12 cellular contexts compared by ENCODE assay signal in the genomic region with DNA sequence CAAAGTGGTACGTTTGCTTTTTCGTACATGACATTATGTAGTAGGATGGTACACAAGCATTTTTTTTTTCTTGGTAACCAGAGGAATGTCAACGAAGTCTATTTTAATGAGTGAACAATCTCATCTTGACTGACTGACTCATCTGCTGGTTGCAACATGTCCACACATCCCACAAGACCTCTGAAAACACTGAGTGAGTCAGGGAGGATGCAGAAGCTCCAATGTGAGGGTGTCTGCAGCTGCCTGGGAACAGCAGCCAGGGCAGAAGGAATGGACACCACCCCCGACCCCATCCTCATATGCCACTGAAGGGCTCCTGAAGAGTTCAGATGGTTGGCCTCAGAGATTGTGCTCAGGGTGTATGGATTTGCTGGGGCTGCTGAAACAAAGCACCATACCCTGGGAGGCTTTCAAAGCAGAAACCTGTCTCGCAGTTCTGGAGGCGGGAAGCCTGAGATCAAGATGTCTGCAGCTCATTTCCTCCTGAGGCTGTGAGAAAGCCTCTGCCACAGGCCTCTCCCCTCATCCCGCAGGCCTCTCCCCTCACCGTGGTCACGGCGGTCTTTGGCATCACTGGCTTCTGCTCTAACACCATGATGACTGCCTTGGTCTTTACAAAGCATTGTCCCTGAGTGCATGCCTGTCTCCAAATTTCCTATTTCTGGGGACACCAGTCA.
DNase-seq lines count a peak whose midpoint lies in the region; ATAC-seq and TF ChIP-seq lines count a peak whose summit lies in the region.
"Had no signal": no experiment of that assay in that cellular context is flagged by ENCODE, and none has a peak within 500 bp of the region (broad histone marks: within the 10 kb centered on the region; RNA-seq: fewer than 3 reads in every experiment).

No MANE protein-coding gene starts in this region.

- DNase-seq in GM03348 (ENCODE audit: low spot score) (peak; percentile 82), PC-9 (peak; percentile 42 to 91), fibroblast of peridontal ligament (ENCODE audit: extremely low read depth) (peak; percentile 91), sciatic nerve (ENCODE audit: low spot score) (no peak), NCI-H2171 treated with DMSO at 0.1 percent for 48 hours (lab: John Stamatoyannopoulos, UW) (no peak), immature natural killer cell (no peak), NOMO-1 treated with DMSO at 0.1 percent for 48 hours (lab: John Stamatoyannopoulos, UW; ENCODE audit: unreplicated experiment) (no peak)
- DNase-seq: activated CD4-positive, alpha-beta T cell treated with anti-CD3 and anti-CD28 coated beads for 36 hours; effector CD4-positive, alpha-beta T cell; H9; NCI-H2081 had no signal

- no peak for TF ChIP-seq CTCF in PC-9 (conservative IDR thresholded peaks at IDR 0.05)

- peaks cover 0 to 10% (median 3%) of the 10 kb centered on the region in 6 donors for H3K9me3 Mint-ChIP-seq in immature natural killer cell
- H3K9me3 Mint-ChIP-seq: H9 had no signal

- no peak overlapping the region for H3K27ac Mint-ChIP-seq in immature natural killer cell
- H3K27ac Mint-ChIP-seq: activated CD4-positive, alpha-beta T cell treated with anti-CD3 and anti-CD28 coated beads for 36 hours had no signal

- H3K4me3 ChIP-seq in PC-9, result no peak overlapping the region

- H3K9me2 ChIP-seq in PC-9 (ENCODE audit: insufficient read depth), result no peaks in the 10 kb centered on the region; the same call in 1 of the 2 replicates

- H3K4me1 Mint-ChIP-seq in immature natural killer cell, result no peaks in the 10 kb centered on the region
- H3K4me1 Mint-ChIP-seq: activated CD4-positive, alpha-beta T cell treated with anti-CD3 and anti-CD28 coated beads for 36 hours; H9 had no signal

- peaks cover 39% of the 10 kb centered on the region for H3K4me1 ChIP-seq in PC-9 (replicated peaks; ENCODE audit: insufficient read depth)

- H2AFZ ChIP-seq in PC-9, result no peak overlapping the region

- intact Hi-C loops in PC-9 (cut with micrococcal nuclease; ENCODE audit: unreplicated experiment), result no loop called here
- intact Hi-C loops in sciatic nerve (cut with DNase I), result no loop called here

- POLR2A ChIA-PET in PC-9 (lab: Charles Lee; ENCODE audit: unreplicated experiment), result no interaction called here

- no peaks in the 10 kb centered on the region for H3K27me3 ChIP-seq in PC-9 (ENCODE audit: insufficient read depth, low read depth)

- no peaks in the 10 kb centered on the region for H3K9me3 ChIP-seq in PC-9 (ENCODE audit: insufficient read depth, low read depth)

- no peaks in the 10 kb centered on the region for H3K27me3 Mint-ChIP-seq in immature natural killer cell (ENCODE audit: low read depth in 3 of 3)
- H3K27me3 Mint-ChIP-seq: activated CD4-positive, alpha-beta T cell treated with anti-CD3 and anti-CD28 coated beads for 36 hours had no signal

- H3K36me3 ChIP-seq in PC-9 (ENCODE audit: low read depth), result no peaks in the 10 kb centered on the region

- H3K4me3 Mint-ChIP-seq in immature natural killer cell, result no peak overlapping the region
- H3K4me3 Mint-ChIP-seq: activated CD4-positive, alpha-beta T cell treated with anti-CD3 and anti-CD28 coated beads for 36 hours; H9 had no signal

- ATAC-seq in sciatic nerve (peak; percentile 90), GM19467 (IDR thresholded peaks at IDR 0.05; ENCODE audit: unreplicated experiment) (no peak)
- ATAC-seq: activated CD4-positive, alpha-beta T cell treated with anti-CD3 and anti-CD28 coated beads for 36 hours had no signal

- peak overlapping the region; percentile 24 for H3K4me2 ChIP-seq in PC-9

- CTCF ChIA-PET in PC-9 (lab: Charles Lee), result no interaction called here

- no TSS peak for BruUV-seq in PC-9 (replicated peaks; lab: Mats Ljungman, UMichigan)

- H3K79me2 ChIP-seq in PC-9 (ENCODE audit: low read depth), result no peaks in the 10 kb centered on the region

- no peaks in the 10 kb centered on the region for H3K36me3 Mint-ChIP-seq in immature natural killer cell

- H3F3A ChIP-seq in PC-9 (ENCODE audit: insufficient read depth, low read depth), result peaks cover 13% of the 10 kb centered on the region; the same call in 1 of the 2 replicates

- H3K27ac ChIP-seq in PC-9, result peak overlapping the region; percentile 57; the same call in 1 of the 2 replicates

- 0 out of 2 replicates have a peak, but pooled peaks cover 3% of the 10 kb centered on the region for H4K20me1 ChIP-seq in PC-9 (ENCODE audit: insufficient read depth)

Comparison
In these comparisons a context has a peak if more than half of its experiments do, and no peak if none do; other contexts are left out.
1. DNase-seq: peak in GM03348 (single experiment), PC-9 (2 of 2) and fibroblast of peridontal ligament (single experiment); none in sciatic nerve (single experiment), NCI-H2171 treated with DMSO at 0.1 percent for 48 hours (single experiment), immature natural killer cell (0 of 3) and NOMO-1 treated with DMSO at 0.1 percent for 48 hours (single experiment).